Comparison of ENCODE assay signal across 8 cellular contexts in the genomic region with DNA sequence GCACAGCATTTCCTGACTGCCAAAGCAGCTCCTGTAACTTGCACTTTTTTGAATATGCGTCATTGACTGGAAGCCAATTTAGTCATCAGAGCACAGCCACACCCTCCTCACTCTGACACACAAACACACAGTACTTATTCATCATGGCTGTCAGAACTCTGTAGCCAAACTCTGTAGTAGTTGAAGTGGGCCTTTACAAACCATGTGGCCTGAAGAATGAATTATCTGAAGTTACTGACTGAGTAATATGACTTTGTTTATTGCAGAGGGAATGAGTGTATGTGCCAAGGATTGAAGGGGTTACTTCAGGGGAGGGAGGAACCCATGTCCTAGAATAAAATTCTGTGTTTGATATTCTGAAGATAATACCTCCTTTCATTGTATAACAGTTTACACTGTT.
DNase-seq lines count a peak whose midpoint lies in the region; ATAC-seq, FAIRE-seq and TF ChIP-seq lines count a peak whose summit lies in the region.

No MANE protein-coding gene starts in this region.

- 40 to 43% methylated on average over 1 of the region's 1 CpG for WGBS in pancreas, 2 donors

- intact Hi-C loops in pancreas (cut with DNase I): no loop called here

- H3K4me3 ChIP-seq in Peyer's patch: no peak overlapping the region
- no peak overlapping the region for H3K4me3 ChIP-seq in pancreas

- ATAC-seq in pancreas: peak in 3 of 4 donors; percentile 85 to 92 (median 91)
- no peak for ATAC-seq in HG02623 (IDR thresholded peaks at IDR 0.05; ENCODE audit: unreplicated experiment)
- ATAC-seq in GM21515 (IDR thresholded peaks at IDR 0.05; ENCODE audit: unreplicated experiment): no peak

- no peak for FAIRE-seq in pancreas (lab: Jason Lieb, UNC)

- DNase-seq in activated T-cell treated with anti-CD3 and anti-CD28 coated beads for 48 hours (ENCODE audit: low read depth) (peak; percentile 2), activated T-cell treated with anti-CD3 and anti-CD28 coated beads for 4 hours (no peak), Peyer's patch (peak in 1 of 3 donors; percentile 59), erythroblast (lab: John Stamatoyannopoulos, UW) (peak; percentile 69 to 84), pancreas (peak in 2 of 6 donors; percentile 18 to 29), NCI-H524 (lab: John Stamatoyannopoulos, UW) (no peak)

- no peak for TF ChIP-seq POLR2A in Peyer's patch (IDR thresholded peaks at IDR 0.05)
- TF ChIP-seq POLR2A in erythroblast (IDR thresholded peaks at IDR 0.05; ENCODE audit: low read length): no peak

- H3K36me3 ChIP-seq in Peyer's patch: no peaks in the 10 kb centered on the region
- no peaks in the 10 kb centered on the region for H3K36me3 ChIP-seq in pancreas

- H3K4me1 ChIP-seq in Peyer's patch: peaks cover 0 to 7% (median 2%) of the 10 kb centered on the region in 4 donors
- peaks cover 0 to 9% (median 3%) of the 10 kb centered on the region in 3 donors for H3K4me1 ChIP-seq in pancreas

- H3K9me3 ChIP-seq in Peyer's patch (no peaks in the 10 kb centered on the region), pancreas (no peaks in the 10 kb centered on the region)

- H3K27ac ChIP-seq in Peyer's patch (peak overlapping the region; percentile 4 to 68 (median 56)), pancreas (peak overlapping the region in 2 of 4 donors; percentile 18 to 31)

- no peak for TF ChIP-seq CTCF in Peyer's patch (IDR thresholded peaks at IDR 0.05)
- TF ChIP-seq CTCF in pancreas (IDR thresholded peaks at IDR 0.05): no peak

- H3K27me3 ChIP-seq in Peyer's patch: no peaks in the 10 kb centered on the region
- H3K27me3 ChIP-seq in pancreas: no peaks in the 10 kb centered on the region

Comparison
In these comparisons a context has a peak if more than half of its experiments do, and no peak if none do; other contexts are left out.
1. DNase-seq: peak in activated T-cell treated with anti-CD3 and anti-CD28 coated beads for 48 hours (single experiment) and erythroblast (2 of 2); none in activated T-cell treated with anti-CD3 and anti-CD28 coated beads for 4 hours (single experiment) and NCI-H524 (0 of 2).
2. ATAC-seq: peak in pancreas (3 of 4); none in HG02623 (single experiment) and GM21515 (single experiment).